26 cellular contexts compared by ENCODE assay signal in the genomic region with DNA sequence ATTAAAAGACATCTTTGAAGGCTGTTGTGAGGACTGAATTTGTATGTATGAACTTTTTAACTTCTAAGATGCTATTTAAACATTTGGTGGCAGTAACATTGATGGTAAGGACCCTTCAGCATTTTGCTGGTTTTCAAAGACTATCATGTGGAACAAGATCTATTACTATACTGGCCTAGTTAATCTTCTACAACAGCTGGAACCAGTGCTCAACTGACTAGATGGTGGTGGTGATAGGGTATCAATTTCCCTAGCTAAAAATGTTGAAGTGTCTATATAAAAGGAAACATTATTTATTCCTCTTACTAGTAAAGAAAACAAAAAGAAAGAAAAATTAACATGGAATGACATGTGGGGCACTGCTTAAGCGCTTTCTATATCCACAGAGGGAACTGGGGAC.
"Had no signal": no experiment of that assay in that cellular context is flagged by ENCODE, and none has a peak within 500 bp of the region (broad histone marks: within the 10 kb centered on the region; RNA-seq: fewer than 3 reads in every experiment).

No MANE protein-coding gene starts in this region.

- H3K27me3 ChIP-seq: dorsolateral prefrontal cortex, gastrocnemius medialis, right atrium auricular region, stomach, thyroid gland, vagina had no signal

- H3K4me3 ChIP-seq: dorsolateral prefrontal cortex, gastrocnemius medialis, lung, mucosa of descending colon, prostate gland, right atrium auricular region, stomach, thyroid gland, vagina had no signal

- H3K4me3 Mint-ChIP-seq: memory B cell; mesothelial cell of epicardium; naive B cell; nephron progenitor cell; stimulated activated effector memory CD8-positive, alpha-beta T cell treated with anti-CD3 and anti-CD28 coated beads, Interleukin-12 subunit alpha, Interleukin-12 subunit beta, amount 100 ng/mL, for 72 hours had no signal

- ATAC-seq: esophagus mucosa; gastrocnemius medialis; left lobe of liver; mucosa of descending colon; sciatic nerve; stimulated activated effector memory CD8-positive, alpha-beta T cell treated with anti-CD3 and anti-CD28 coated beads, Interleukin-12 subunit alpha, Interleukin-12 subunit beta, amount 100 ng/mL, for 72 hours had no signal

- FAIRE-seq: kidney had no signal

- H3K36me3 ChIP-seq: gastrocnemius medialis, prostate gland, right atrium auricular region, stomach, thyroid gland, vagina had no signal

- H3K36me3 Mint-ChIP-seq: stimulated activated effector memory CD8-positive, alpha-beta T cell treated with anti-CD3 and anti-CD28 coated beads, Interleukin-12 subunit alpha, Interleukin-12 subunit beta, amount 100 ng/mL, for 72 hours had no signal

- H3K27ac Mint-ChIP-seq: memory B cell; mesothelial cell of epicardium; naive B cell; nephron progenitor cell; stimulated activated effector memory CD8-positive, alpha-beta T cell treated with anti-CD3 and anti-CD28 coated beads, Interleukin-12 subunit alpha, Interleukin-12 subunit beta, amount 100 ng/mL, for 72 hours had no signal

- DNase-seq: dorsolateral prefrontal cortex; effector CD4-positive, alpha-beta T cell; foreskin fibroblast; gastrocnemius medialis; head of caudate nucleus; kidney; mucosa of descending colon; naive B cell; nephron progenitor cell; nucleus accumbens; stimulated activated CD4-positive, alpha-beta T cell treated with anti-CD3 and anti-CD28 coated beads, Interleukin-2, amount 100 ng/mL, for 24 hours; stimulated activated CD4-positive, alpha-beta T cell treated with anti-CD3 and anti-CD28 coated beads, Interleukin-4, amount 100 ng/mL, for 24 hours; stimulated activated naive CD4-positive, alpha-beta T cell treated with Interleukin-2 at 50 U/mL for 16 hours; stomach; thyroid gland; trophoblast cell had no signal

- H3K27ac ChIP-seq: dorsolateral prefrontal cortex, gastrocnemius medialis, prostate gland, right atrium auricular region, stomach, thyroid gland, vagina had no signal

- H3K9me3 ChIP-seq: gastrocnemius medialis, prostate gland, thyroid gland, vagina had no signal

- H3K27me3 Mint-ChIP-seq: memory B cell, naive B cell had no signal

- H3K4me1 Mint-ChIP-seq: memory B cell; nephron progenitor cell; stimulated activated effector memory CD8-positive, alpha-beta T cell treated with anti-CD3 and anti-CD28 coated beads, Interleukin-12 subunit alpha, Interleukin-12 subunit beta, amount 100 ng/mL, for 72 hours had no signal
